Comparison of ENCODE assay signal across 19 cellular contexts in genomic region chr5:173624276-173624675, GRCh38.
"Had no signal": no experiment of that assay in that cellular context is flagged by ENCODE, and none has a peak within 500 bp of the region (broad histone marks: within the 10 kb centered on the region; RNA-seq: fewer than 3 reads in every experiment).

No MANE protein-coding gene starts in this region.

- H3K4me1 Mint-ChIP-seq: activated T-helper 17 cell treated with anti-CD3 and anti-CD28 coated beads, Interleukin-2, amount 50 U/mL, for 72 hours had no signal

- H3K4me3 Mint-ChIP-seq: activated T-helper 17 cell treated with anti-CD3 and anti-CD28 coated beads, Interleukin-2, amount 50 U/mL, for 72 hours; memory B cell; T-cell; T-helper 2 cell treated with Interferon-gamma antibody and Interleukin-4, amounts not matched to agents 5 μg/mL and 100 μg/mL, for 36 hours had no signal

- H3K36me3 ChIP-seq: brain microvascular endothelial cell, gastrocnemius medialis, sigmoid colon, stomach, suprapubic skin, transverse colon had no signal

- H3K27me3 ChIP-seq: gastrocnemius medialis, sigmoid colon, stomach, suprapubic skin, transverse colon had no signal

- H3K27me3 Mint-ChIP-seq: activated T-helper 17 cell treated with anti-CD3 and anti-CD28 coated beads, Interleukin-2, amount 50 U/mL, for 72 hours; memory B cell had no signal

- H3K27ac ChIP-seq: brain microvascular endothelial cell, sigmoid colon, stomach, suprapubic skin, transverse colon had no signal

- DNase-seq: activated T-cell treated with anti-CD3 and anti-CD28 coated beads, Interleukin-2, amount 50 U/mL, for 1 hour; aorta; brain microvascular endothelial cell; effector memory CD4-positive, alpha-beta T cell; gastrocnemius medialis; occipital lobe; posterior cingulate gyrus; sigmoid colon; stimulated activated CD4-positive, alpha-beta T cell treated with anti-CD3 and anti-CD28 coated beads, Interleukin-4, amount 100 ng/mL, for 4 hours; stomach; T-cell; transverse colon had no signal

- H3K27ac Mint-ChIP-seq: activated naive CD4-positive, alpha-beta T cell treated with anti-CD3 and anti-CD28 coated beads, Interleukin-2, amount 50 U/mL, for 72 hours; activated T-helper 17 cell treated with anti-CD3 and anti-CD28 coated beads, Interleukin-2, amount 50 U/mL, for 72 hours; memory B cell; T-cell; T-helper 2 cell treated with Interferon-gamma antibody and Interleukin-4, amounts not matched to agents 5 μg/mL and 100 μg/mL, for 36 hours had no signal

- FAIRE-seq: TTC549, urothelium cell line had no signal

- H3K4me1 ChIP-seq: sigmoid colon, suprapubic skin, transverse colon had no signal

- H3K36me3 Mint-ChIP-seq: activated naive CD4-positive, alpha-beta T cell treated with anti-CD3 and anti-CD28 coated beads, Interleukin-2, amount 50 U/mL, for 72 hours; memory B cell; T-cell had no signal

- H3K4me3 ChIP-seq: gastrocnemius medialis, sigmoid colon, stomach, suprapubic skin, transverse colon had no signal

- H3K9me3 Mint-ChIP-seq: activated naive CD4-positive, alpha-beta T cell treated with anti-CD3 and anti-CD28 coated beads, Interleukin-2, amount 50 U/mL, for 72 hours; activated T-helper 17 cell treated with anti-CD3 and anti-CD28 coated beads, Interleukin-2, amount 50 U/mL, for 72 hours; memory B cell; T-cell; T-helper 2 cell treated with Interferon-gamma antibody and Interleukin-4, amounts not matched to agents 5 μg/mL and 100 μg/mL, for 36 hours had no signal

- ATAC-seq: activated naive CD4-positive, alpha-beta T cell treated with anti-CD3 and anti-CD28 coated beads, Interleukin-2, amount 50 U/mL, for 72 hours; activated T-helper 17 cell treated with anti-CD3 and anti-CD28 coated beads, Interleukin-2, amount 50 U/mL, for 72 hours; gastrocnemius medialis; T-cell had no signal

- H3K9me3 ChIP-seq: gastrocnemius medialis, sigmoid colon, stomach, suprapubic skin, transverse colon had no signal
